Comparison of ENCODE assay signal across 30 cellular contexts in genomic region chr11:114322934-114323333, GRCh38. TPM values are rescaled to one million over a fixed set of nuclear protein-coding genes. Genes with fewer than 3 reads are reported as not detected.
"Had no signal": no experiment of that assay in that cellular context is flagged by ENCODE, and none has a peak within 500 bp of the region (broad histone marks: within the 10 kb centered on the region; RNA-seq: fewer than 3 reads in every experiment).

No MANE protein-coding gene starts in this region.

- H3K79me2 ChIP-seq: hepatocyte had no signal

- H3K27me3 ChIP-seq: body of pancreas, gastrocnemius medialis, neural progenitor cell, right atrium auricular region, spleen, suprapubic skin, transverse colon had no signal

- DNase-seq: activated CD4-positive, alpha-beta memory T cell treated with anti-CD3 and anti-CD28 coated beads for 36 hours; activated CD4-positive, alpha-beta T cell treated with anti-CD3 and anti-CD28 coated beads for 48 hours; activated CD8-positive, alpha-beta memory T cell treated with anti-CD3 and anti-CD28 coated beads, Interleukin-2, amount 50 U/mL, for 4 hours; activated gamma-delta T cell treated with Interleukin-2 at 50 U/mL for 16 hours; activated naive CD4-positive, alpha-beta T cell treated with anti-CD3 and anti-CD28 coated beads, Interleukin-2, amount 50 U/mL, for 16 hours; activated T-cell treated with anti-CD3 and anti-CD28 coated beads, Interleukin-2, amount 50 U/mL, for 24 hours; amygdala; body of pancreas; effector CD8-positive, alpha-beta T cell; gastrocnemius medialis; glutamatergic neuron; islet precursor cell; left ventricle myocardium inferior; mammary epithelial cell; naive thymus-derived CD8-positive, alpha-beta T cell; occipital lobe; spleen; stimulated activated naive CD4-positive, alpha-beta T cell; T-helper 9 cell; transverse colon had no signal

- H3K4me1 Mint-ChIP-seq: neural progenitor cell had no signal

- H3K27ac ChIP-seq: body of pancreas, epithelial cell of prostate, hepatocyte, left ventricle myocardium inferior, neural progenitor cell, suprapubic skin, transverse colon, VCaP had no signal

- H3K9me3 Mint-ChIP-seq: activated CD4-positive, alpha-beta memory T cell treated with anti-CD3 and anti-CD28 coated beads for 36 hours; activated T-helper 17 cell treated with anti-CD3 and anti-CD28 coated beads, Interleukin-2, amount 50 U/mL, for 72 hours; neural progenitor cell had no signal

- H3K4me1 ChIP-seq: body of pancreas, gastrocnemius medialis had no signal

- H3K36me3 Mint-ChIP-seq: activated CD4-positive, alpha-beta memory T cell treated with anti-CD3 and anti-CD28 coated beads for 36 hours; mesothelial cell of epicardium; neural progenitor cell had no signal

- H3K36me3 ChIP-seq: gastrocnemius medialis, left ventricle myocardium inferior, neural progenitor cell, right atrium auricular region, spleen, suprapubic skin, transverse colon had no signal

- H2AFZ ChIP-seq: hepatocyte, neural progenitor cell had no signal

- H3K4me3 Mint-ChIP-seq: activated CD4-positive, alpha-beta memory T cell treated with anti-CD3 and anti-CD28 coated beads for 36 hours; activated T-cell treated with anti-CD3 and anti-CD28 coated beads, Interleukin-2, amount 50 U/mL, for 24 hours; activated T-helper 17 cell treated with anti-CD3 and anti-CD28 coated beads, Interleukin-2, amount 50 U/mL, for 72 hours; mesothelial cell of epicardium; naive thymus-derived CD8-positive, alpha-beta T cell; neural progenitor cell; T-helper 1 cell treated with Interleukin-12 subunit alpha and Interleukin-12 subunit beta and Interleukin-4 antibody, amounts not matched to agents 30 μg/mL and 1 μg/mL, for 36 hours had no signal

- H3K27ac Mint-ChIP-seq: activated CD4-positive, alpha-beta memory T cell treated with anti-CD3 and anti-CD28 coated beads for 36 hours; activated T-cell treated with anti-CD3 and anti-CD28 coated beads, Interleukin-2, amount 50 U/mL, for 24 hours; activated T-helper 17 cell treated with anti-CD3 and anti-CD28 coated beads, Interleukin-2, amount 50 U/mL, for 72 hours; mesothelial cell of epicardium; neural progenitor cell; T-helper 1 cell treated with Interleukin-12 subunit alpha and Interleukin-12 subunit beta and Interleukin-4 antibody, amounts not matched to agents 30 μg/mL and 1 μg/mL, for 36 hours had no signal

- H3K9ac ChIP-seq: neural progenitor cell had no signal

- H3K4me3 ChIP-seq: body of pancreas, gastrocnemius medialis, hepatocyte, left ventricle myocardium inferior, neural progenitor cell, right atrium auricular region, spleen, suprapubic skin, transverse colon had no signal

- H3K9me3 ChIP-seq: body of pancreas, gastrocnemius medialis, left ventricle myocardium inferior, right atrium auricular region, suprapubic skin, transverse colon had no signal

- H3K4me2 ChIP-seq: hepatocyte, neural progenitor cell had no signal

RNA-seq across cellular contexts. Expression of gene NNMT, which starts 26.7 kb away (rescaled TPM):
- total RNA-seq: activated CD4-positive, alpha-beta memory T cell treated with anti-CD3 and anti-CD28 coated beads for 36 hours; activated CD8-positive, alpha-beta memory T cell treated with anti-CD3 and anti-CD28 coated beads for 36 hours; activated T-helper 17 cell treated with anti-CD3 and anti-CD28 coated beads, Interleukin-2, amount 50 U/mL, for 72 hours; naive thymus-derived CD8-positive, alpha-beta T cell; occipital lobe had no signal
- polyA plus RNA-seq: naive thymus-derived CD8-positive, alpha-beta T cell had no signal
